In the genomic region with DNA sequence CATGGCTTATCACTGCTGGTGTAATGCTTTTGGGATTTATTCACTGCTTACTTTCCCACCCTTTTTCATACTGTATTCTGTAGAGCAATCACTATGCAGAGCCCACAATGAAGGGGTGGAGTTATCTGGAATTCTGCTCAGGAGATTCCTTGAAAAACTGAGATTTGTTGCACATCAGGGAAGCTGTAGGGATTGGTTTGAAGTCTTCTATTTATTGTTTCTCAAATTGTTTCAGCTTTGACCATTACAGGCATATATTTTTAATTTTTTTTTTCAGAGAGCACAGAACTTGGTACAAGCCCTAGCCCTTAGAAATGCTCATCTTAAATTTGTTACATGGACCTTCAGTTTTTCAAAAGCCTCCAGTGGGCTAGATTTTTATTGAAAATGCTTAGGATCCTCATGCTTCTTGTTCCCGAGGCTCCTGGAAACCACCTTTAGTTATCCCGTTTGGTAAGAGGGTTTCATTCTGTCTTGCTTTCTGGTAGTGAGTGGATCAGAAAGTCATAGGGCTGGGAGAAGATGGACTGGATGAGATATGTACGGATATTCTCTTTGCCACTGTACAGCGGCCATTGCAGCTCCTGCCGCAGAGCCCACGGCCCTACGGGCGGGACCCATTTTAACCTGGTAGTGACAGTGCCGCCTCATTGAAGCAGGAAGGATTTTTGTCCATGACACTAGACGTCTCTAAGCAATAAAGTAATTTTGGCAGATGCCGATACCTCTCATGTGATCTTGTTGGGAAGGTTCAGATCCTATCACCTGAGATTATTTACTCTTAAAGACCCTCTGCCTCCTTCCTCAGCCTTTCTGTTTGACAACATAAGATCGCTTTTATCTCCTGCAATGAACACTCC, we compare ENCODE assay signal across 9 cellular contexts. TPM values are rescaled to one million over a fixed set of nuclear protein-coding genes. Genes with fewer than 3 reads are reported as not detected.
DNase-seq lines count a peak whose midpoint lies in the region; ATAC-seq, FAIRE-seq and TF ChIP-seq lines count a peak whose summit lies in the region.
"Had no signal": no experiment of that assay in that cellular context is flagged by ENCODE, and none has a peak within 500 bp of the region (broad histone marks: within the 10 kb centered on the region; RNA-seq: fewer than 3 reads in every experiment).

No MANE protein-coding gene starts in this region.

- no peak for TF ChIP-seq RAD21 in K562 (CRISPR knock-in tag; conservative IDR thresholded peaks at IDR 0.05 in 1 of 2, IDR thresholded peaks at IDR 0.05 in 1 of 2)

- no peaks in the 10 kb centered on the region for H3K79me2 ChIP-seq in K562 (ENCODE audit: control insufficient read depth, insufficient read depth, low read length)

- H3K9me1 ChIP-seq in K562 (ENCODE audit: control insufficient read depth, insufficient read depth, low read length) = no peaks in the 10 kb centered on the region

- H3K9ac ChIP-seq in K562 (ENCODE audit: insufficient read depth in 1 of 2, low read depth in 2 of 2, low read length in 2 of 2) = peak overlapping the region; percentile 86 to 88; a peak in 3 of 4 replicates

- H3K27ac Mint-ChIP-seq in activated CD8-positive, alpha-beta memory T cell treated with anti-CD3 and anti-CD28 coated beads, Interleukin-2, amount 10 ng/mL, durations not matched to agents 7 days and 5 days = peak overlapping the region; percentile 69

- H3K27ac ChIP-seq in K562 (ENCODE audit: extremely low read depth, low read depth, low read length) (peak overlapping the region; percentile 82), right lobe of liver (no peak overlapping the region), upper lobe of right lung (peak overlapping the region; percentile 87)

- in situ Hi-C loops in K562 (cut with MboI) = loop anchor here (5.0 kb wide), 1 partner anchor 89 kb away; no protein-coding TSS in a partner anchor

- WGBS in K562 (ENCODE audit: insufficient coverage, low coverage, missing lambda C conversion rate) = 14% methylated on average over 12 of the region's 12 CpGs
- 31% methylated on average over 12 of the region's 12 CpGs for WGBS in right lobe of liver (ENCODE audit: insufficient coverage, low coverage, low lambda C conversion rate, missing lambda C conversion rate)

- POLR2A ChIA-PET in K562 (lab: Yijun Ruan, JAX) = interaction anchor here (0.5 to 2.4 kb wide), 24 partner anchors 11 to 383 kb away, joined by 3 to 35 read pairs (median 4); a partner anchor contains a TSS

- peak overlapping the region; percentile 97 for H2AFZ ChIP-seq in K562 (ENCODE audit: low read depth, low read length)

- no peaks in the 10 kb centered on the region for H3K9me3 Mint-ChIP-seq in activated CD8-positive, alpha-beta memory T cell treated with anti-CD3 and anti-CD28 coated beads, Interleukin-2, amount 10 ng/mL, durations not matched to agents 7 days and 5 days (ENCODE audit: low read depth)

- no peaks in the 10 kb centered on the region for H4K20me1 ChIP-seq in K562 (replicated peaks; ENCODE audit: control insufficient read depth, insufficient read depth, low read length)

- TF ChIP-seq POLR2A in K562 (conservative IDR thresholded peaks at IDR 0.05) = no peak
- TF ChIP-seq POLR2A in right lobe of liver (IDR thresholded peaks at IDR 0.05) = no peak

- H3K36me3 ChIP-seq in K562 (ENCODE audit: control insufficient read depth, insufficient read depth, low read length) (no peaks in the 10 kb centered on the region), right lobe of liver (no peaks in the 10 kb centered on the region), upper lobe of right lung (no peaks in the 10 kb centered on the region)

- no peaks in the 10 kb centered on the region for H3K36me3 Mint-ChIP-seq in activated CD8-positive, alpha-beta memory T cell treated with anti-CD3 and anti-CD28 coated beads, Interleukin-2, amount 10 ng/mL, durations not matched to agents 7 days and 5 days

- H3K4me1 ChIP-seq in K562 (replicated peaks in 1 of 2; ENCODE audit: control insufficient read depth in 2 of 2, insufficient read depth in 2 of 2, low read length in 2 of 2) (peaks cover 4 to 7% of the 10 kb centered on the region in 2 experiments; a peak in 3 of 5 replicates), right lobe of liver (peaks cover 0 to 8% (median 4%) of the 10 kb centered on the region in 4 donors), upper lobe of right lung (peaks cover 8% of the 10 kb centered on the region)

- peaks cover 15% of the 10 kb centered on the region for H3K4me1 Mint-ChIP-seq in activated CD8-positive, alpha-beta memory T cell treated with anti-CD3 and anti-CD28 coated beads, Interleukin-2, amount 10 ng/mL, durations not matched to agents 7 days and 5 days

- TF ChIP-seq CTCF in K562 (IDR thresholded peaks at IDR 0.05 in 2 of 3, conservative IDR thresholded peaks at IDR 0.05 in 1 of 3; ENCODE audit: insufficient read depth in 2 of 3, low read depth in 1 of 3, low read length in 3 of 3) (no peak), right lobe of liver (IDR thresholded peaks at IDR 0.05) (no peak), upper lobe of right lung (IDR thresholded peaks at IDR 0.05) (no peak)

- intact Hi-C loops in K562 (cut with micrococcal nuclease) = loop anchor here (2.0 kb wide), 3 partner anchors 27 to 75 kb away; no protein-coding TSS in a partner anchor
- intact Hi-C loops in right lobe of liver (cut with DNase I) = no loop called here
- intact Hi-C loops in upper lobe of right lung (cut with DNase I) = no loop called here

- CTCF ChIA-PET in activated CD8-positive, alpha-beta memory T cell treated with anti-CD3 and anti-CD28 coated beads, Interleukin-2, amount 10 ng/mL, durations not matched to agents 7 days and 5 days (lab: Charles Lee) = interaction anchor here (0.6 to 2.4 kb wide), 27 partner anchors 11 to 377 kb away, joined by 3 to 30 read pairs (median 4); a partner anchor contains a TSS
- CTCF ChIA-PET in K562 (lab: Yijun Ruan, JAX; ENCODE audit: low intra/inter-chr PET ratio) = interaction anchor here (0.8 to 2.4 kb wide), 4 partner anchors 87 to 278 kb away, joined by 3 to 12 read pairs (median 10); no protein-coding TSS in a partner anchor

- H3K27me3 ChIP-seq in K562 (ENCODE audit: control insufficient read depth in 2 of 2, insufficient read depth in 2 of 2, low read length in 2 of 2) (no peaks in the 10 kb centered on the region), right lobe of liver (peaks cover 0 to 4% of the 10 kb centered on the region in 2 donors), upper lobe of right lung (peaks cover 32% of the 10 kb centered on the region)

- FAIRE-seq in K562 (lab: Jason Lieb, UNC) = no peak
- FAIRE-seq: colon had no signal

- H3K27me3 Mint-ChIP-seq in activated CD8-positive, alpha-beta memory T cell treated with anti-CD3 and anti-CD28 coated beads, Interleukin-2, amount 10 ng/mL, durations not matched to agents 7 days and 5 days = peaks cover 33% of the 10 kb centered on the region

- ATAC-seq in activated CD8-positive, alpha-beta memory T cell treated with anti-CD3 and anti-CD28 coated beads, Interleukin-2, amount 10 ng/mL, durations not matched to agents 7 days and 5 days = peak; percentile 52
- ATAC-seq in K562 = peak; percentile 74
- peak; percentile 37 to 48 (median 44) for ATAC-seq in right lobe of liver
- no peak for ATAC-seq in upper lobe of right lung
- no peak for ATAC-seq in GM18498 (IDR thresholded peaks at IDR 0.05; ENCODE audit: unreplicated experiment)

- peak overlapping the region; percentile 69 for H3K4me3 ChIP-seq in K562
- peak overlapping the region; percentile 59 to 87 (median 69) for H3K4me3 ChIP-seq in right lobe of liver
- H3K4me3 ChIP-seq in upper lobe of right lung = peak overlapping the region; percentile 77

- peak overlapping the region; percentile 92 for H3K4me2 ChIP-seq in K562 (ENCODE audit: insufficient read depth, low read length)

- no TSS peak for BruUV-seq in K562 (replicated peaks; lab: Mats Ljungman, UMichigan)

- DNase-seq in activated CD8-positive, alpha-beta memory T cell treated with anti-CD3 and anti-CD28 coated beads, Interleukin-2, amount 10 ng/mL, durations not matched to agents 7 days and 5 days = no peak
- no peak for DNase-seq in activated CD8-positive, alpha-beta memory T cell treated with anti-CD3 and anti-CD28 coated beads, Interleukin-2, amount 50 U/mL, for 48 hours
- DNase-seq in NCI-H2171 (lab: John Stamatoyannopoulos, UW) (peak; percentile 5), K562 (ENCODE audit: extremely low read depth in 1 of 4, low spot score in 3 of 4) (peak in 3 of 4 experiments; percentile 28 to 55 (median 54)), right lobe of liver (no peak), upper lobe of right lung (no peak), activated gamma-delta T cell treated with Interleukin-2 at 50 U/mL for 16 hours (no peak)

- peak overlapping the region; percentile 81 for H3K4me3 Mint-ChIP-seq in activated CD8-positive, alpha-beta memory T cell treated with anti-CD3 and anti-CD28 coated beads, Interleukin-2, amount 10 ng/mL, durations not matched to agents 7 days and 5 days

- H3K9me3 ChIP-seq in K562 (replicated peaks; ENCODE audit: control insufficient read depth, insufficient read depth, low read depth, low read length) (peaks cover 3% of the 10 kb centered on the region; the same call in 1 of the 2 replicates), right lobe of liver (no peaks in the 10 kb centered on the region), upper lobe of right lung (no peaks in the 10 kb centered on the region)

- no peak for TF ChIP-seq EP300 in K562 (IDR thresholded peaks at IDR 0.05; ENCODE audit: low read length)

RNA-seq across cellular contexts. Expression of a gene that starts 45.3 kb away (rescaled TPM):
- total RNA-seq in activated CD8-positive, alpha-beta memory T cell treated with anti-CD3 and anti-CD28 coated beads, Interleukin-2, amount 10 ng/mL, durations not matched to agents 7 days and 5 days = 10 to 100 TPM; 12.4 to 12.9 TPM
- total RNA-seq in K562 (2011; cell fraction: chromatin; rRNA removed; ENCODE audit: low replicate concordance) = 6.7 and 29.3 TPM in 2 replicates
- total RNA-seq in K562 (2011; cell fraction: nucleolus; rRNA removed) = 3.5 and 7.0 TPM in 2 replicates
- 6.2 and 9.2 TPM in 2 replicates for total RNA-seq in K562 (2011; cell fraction: nucleoplasm; rRNA removed)
- 10.2 and 11.2 TPM in 2 replicates for total RNA-seq in K562 (2014; rRNA removed)
- 21.6 and 25.5 TPM in 2 replicates for total RNA-seq in K562 (2014; rRNA removed; fragmentation: Illumina TruSeq; extraction: Trizol)
- 22.1 and 22.2 TPM in 2 replicates for total RNA-seq in K562 (2015; rRNA removed; fragmentation: Illumina TruSeq; extraction: Trizol)
- total RNA-seq in K562 (2021) = 10.7 and 11.0 TPM in 2 replicates
- 11.6 and 13.8 TPM in 2 replicates for polyA plus RNA-seq in K562 (2011; rRNA removed)
- polyA plus RNA-seq in K562 (2011; cell fraction: cytosol; rRNA removed) = 1.7 and 4.6 TPM in 2 replicates
- 4.5 and 9.0 TPM in 2 replicates for polyA plus RNA-seq in K562 (2011; cell fraction: nucleus; rRNA removed)
- 7.6 and 9.3 TPM in 2 replicates for polyA plus RNA-seq in K562 (2012)
- polyA plus RNA-seq in K562 (2014; fragmentation: Illumina TruSeq; extraction: Trizol) = 12.8 and 16.2 TPM in 2 replicates
- polyA plus RNA-seq in K562 (2014; fragmentation: Nextera tagmentation; extraction: Ambion mirVana) = 10 to 100 TPM in 1 of 2 experiments, 1 to 10 TPM in 1; 7.6 to 12.8 TPM
- 7.7 and 9.0 TPM in 2 replicates for polyA plus RNA-seq in K562 (2014; rRNA removed)
- polyA minus RNA-seq in K562 (2011; rRNA and poly(A)+ RNA removed) = 18.5 and 30.8 TPM in 2 replicates
- polyA minus RNA-seq in K562 (2011; cell fraction: cytosol; rRNA and poly(A)+ RNA removed) = 7.3 and 7.5 TPM in 2 replicates
- 6.5 and 12.1 TPM in 2 replicates for polyA minus RNA-seq in K562 (2011; cell fraction: nucleus; rRNA and poly(A)+ RNA removed)
- 1 to 10 TPM; 1.1 to 1.8 (median 1.7) TPM for total RNA-seq in right lobe of liver
- total RNA-seq in upper lobe of right lung = 6.8 TPM

Comparison
In these comparisons a context has a peak if more than half of its experiments do, and no peak if none do; other contexts are left out.
1. ATAC-seq: peak in activated CD8-positive, alpha-beta memory T cell treated with anti-CD3 and anti-CD28 coated beads, Interleukin-2, amount 10 ng/mL, durations not matched to agents 7 days and 5 days (single experiment), K562 (single experiment) and right lobe of liver (4 of 4); none in upper lobe of right lung (single experiment) and GM18498 (single experiment).
2. DNase-seq: peak in NCI-H2171 (single experiment) and K562 (3 of 4); none in activated CD8-positive, alpha-beta memory T cell treated with anti-CD3 and anti-CD28 coated beads, Interleukin-2, amount 10 ng/mL, durations not matched to agents 7 days and 5 days (single experiment), activated CD8-positive, alpha-beta memory T cell treated with anti-CD3 and anti-CD28 coated beads, Interleukin-2, amount 50 U/mL, for 48 hours (single experiment), right lobe of liver (0 of 3), upper lobe of right lung (single experiment) and activated gamma-delta T cell treated with Interleukin-2 at 50 U/mL for 16 hours (single experiment).
3. H3K27ac ChIP-seq: peak in K562 (single experiment) and upper lobe of right lung (single experiment); none in right lobe of liver (0 of 3).
4. Peak in every context shown above with its lines, with median percentiles within 50 percentile points of each other: H3K4me3 ChIP-seq.